1 cellular context compared by ENCODE assay signal in the genomic region with DNA sequence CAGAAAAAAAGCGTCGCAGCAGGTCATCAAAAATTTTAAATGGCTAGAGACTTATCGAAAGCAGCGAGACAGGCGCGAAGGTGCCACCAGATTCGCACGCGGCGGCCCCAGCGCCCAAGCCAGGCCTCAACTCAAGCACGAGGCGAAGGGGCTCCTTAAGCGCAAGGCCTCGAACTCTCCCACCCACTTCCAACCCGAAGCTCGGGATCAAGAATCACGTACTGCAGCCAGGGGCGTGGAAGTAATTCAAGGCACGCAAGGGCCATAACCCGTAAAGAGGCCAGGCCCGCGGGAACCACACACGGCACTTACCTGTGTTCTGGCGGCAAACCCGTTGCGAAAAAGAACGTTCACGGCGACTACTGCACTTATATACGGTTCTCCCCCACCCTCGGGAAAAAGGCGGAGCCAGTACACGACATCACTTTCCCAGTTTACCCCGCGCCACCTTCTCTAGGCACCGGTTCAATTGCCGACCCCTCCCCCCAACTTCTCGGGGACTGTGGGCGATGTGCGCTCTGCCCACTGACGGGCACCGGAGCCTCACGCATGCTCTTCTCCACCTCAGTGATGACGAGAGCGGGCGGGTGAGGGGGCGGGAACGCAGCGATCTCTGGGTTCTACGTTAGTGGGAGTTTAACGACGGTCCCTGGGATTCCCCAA.
TF ChIP-seq lines count a peak whose summit lies in the region.

A gene (minus strand): TSS at position 345 of the 663 bp plus-strand sequence. CDS start 1,006 bp downstream, outside the sequence.

TF ChIP-seq in A549, 52 proteins besides CTCF, POLR2A, EP300 and RAD21 (continued from another document):
- TF ChIP-seq, protein P1, sequence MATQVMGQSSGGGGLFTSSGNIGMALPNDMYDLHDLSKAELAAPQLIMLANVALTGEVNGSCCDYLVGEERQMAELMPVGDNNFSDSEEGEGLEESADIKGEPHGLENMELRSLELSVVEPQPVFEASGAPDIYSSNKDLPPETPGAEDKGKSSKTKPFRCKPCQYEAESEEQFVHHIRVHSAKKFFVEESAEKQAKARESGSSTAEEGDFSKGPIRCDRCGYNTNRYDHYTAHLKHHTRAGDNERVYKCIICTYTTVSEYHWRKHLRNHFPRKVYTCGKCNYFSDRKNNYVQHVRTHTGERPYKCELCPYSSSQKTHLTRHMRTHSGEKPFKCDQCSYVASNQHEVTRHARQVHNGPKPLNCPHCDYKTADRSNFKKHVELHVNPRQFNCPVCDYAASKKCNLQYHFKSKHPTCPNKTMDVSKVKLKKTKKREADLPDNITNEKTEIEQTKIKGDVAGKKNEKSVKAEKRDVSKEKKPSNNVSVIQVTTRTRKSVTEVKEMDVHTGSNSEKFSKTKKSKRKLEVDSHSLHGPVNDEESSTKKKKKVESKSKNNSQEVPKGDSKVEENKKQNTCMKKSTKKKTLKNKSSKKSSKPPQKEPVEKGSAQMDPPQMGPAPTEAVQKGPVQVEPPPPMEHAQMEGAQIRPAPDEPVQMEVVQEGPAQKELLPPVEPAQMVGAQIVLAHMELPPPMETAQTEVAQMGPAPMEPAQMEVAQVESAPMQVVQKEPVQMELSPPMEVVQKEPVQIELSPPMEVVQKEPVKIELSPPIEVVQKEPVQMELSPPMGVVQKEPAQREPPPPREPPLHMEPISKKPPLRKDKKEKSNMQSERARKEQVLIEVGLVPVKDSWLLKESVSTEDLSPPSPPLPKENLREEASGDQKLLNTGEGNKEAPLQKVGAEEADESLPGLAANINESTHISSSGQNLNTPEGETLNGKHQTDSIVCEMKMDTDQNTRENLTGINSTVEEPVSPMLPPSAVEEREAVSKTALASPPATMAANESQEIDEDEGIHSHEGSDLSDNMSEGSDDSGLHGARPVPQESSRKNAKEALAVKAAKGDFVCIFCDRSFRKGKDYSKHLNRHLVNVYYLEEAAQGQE (IDR thresholded peaks at IDR 0.05): peak; percentile 56; the same call in 1 of the 2 replicates
- TF ChIP-seq FOSB (CRISPR knock-in tag; IDR thresholded peaks at IDR 0.05) (peak; percentile 89), RNF2 (IDR thresholded peaks at IDR 0.05; ENCODE audit: borderline replicate concordance, low read depth) (no peak), SREBF2 (IDR thresholded peaks at IDR 0.05) (no peak), FOSL2 (IDR thresholded peaks at IDR 0.05) (no peak), FOSL2 (CRISPR knock-in tag; IDR thresholded peaks at IDR 0.05) (0 out of 2 replicates have a peak, but pooled peaks have one; percentile 2), BHLHE40 (IDR thresholded peaks at IDR 0.05; ENCODE audit: low read depth, low read length) (peak; percentile 14; the same call in 1 of the 2 replicates), HOXB5 (CRISPR knock-in tag; IDR thresholded peaks at IDR 0.05) (peak; percentile 65; the same call in 1 of the 2 replicates), CBX2 (IDR thresholded peaks at IDR 0.05; ENCODE audit: borderline replicate concordance, low read depth) (no peak), CBX8 (IDR thresholded peaks at IDR 0.05) (no peak; the same call in 1 of the 2 replicates), NFE2L2 (conservative IDR thresholded peaks at IDR 0.05; ENCODE audit: low read length) (no peak), GATA3 (IDR thresholded peaks at IDR 0.05; ENCODE audit: borderline replicate concordance) (peak; percentile 33; the same call in 1 of the 2 replicates), HOXA7 (CRISPR knock-in tag; IDR thresholded peaks at IDR 0.05) (peak; percentile 82), RCOR1 (IDR thresholded peaks at IDR 0.05; ENCODE audit: low read depth, low read length) (no peak), JUNB (IDR thresholded peaks at IDR 0.05) (no peak), FOXS1 (CRISPR knock-in tag; IDR thresholded peaks at IDR 0.05) (no peak), POLR2AphosphoS2 (conservative IDR thresholded peaks at IDR 0.05; ENCODE audit: low read length) (no peak; the same call in 1 of the 2 replicates), KDM5A (IDR thresholded peaks at IDR 0.05) (no peak), HEYL (CRISPR knock-in tag; IDR thresholded peaks at IDR 0.05) (no peak), TP53 (CRISPR knock-in tag; IDR thresholded peaks at IDR 0.05) (no peak), EHF (CRISPR knock-in tag; IDR thresholded peaks at IDR 0.05) (0 out of 2 replicates have a peak, but pooled peaks have one; percentile 3), ZFP36 (IDR thresholded peaks at IDR 0.05; ENCODE audit: borderline replicate concordance, partially characterized antibody) (no peak), ZNF302 (CRISPR knock-in tag; IDR thresholded peaks at IDR 0.05) (no peak), KDM1A (IDR thresholded peaks at IDR 0.05; ENCODE audit: low read depth) (no peak), ZC3H11A (IDR thresholded peaks at IDR 0.05) (no peak), MAZ (IDR thresholded peaks at IDR 0.05; ENCODE audit: borderline replicate concordance, low read depth, low read length) (peak; percentile 91; the same call in 1 of the 2 replicates)
- TF ChIP-seq, protein P2, sequence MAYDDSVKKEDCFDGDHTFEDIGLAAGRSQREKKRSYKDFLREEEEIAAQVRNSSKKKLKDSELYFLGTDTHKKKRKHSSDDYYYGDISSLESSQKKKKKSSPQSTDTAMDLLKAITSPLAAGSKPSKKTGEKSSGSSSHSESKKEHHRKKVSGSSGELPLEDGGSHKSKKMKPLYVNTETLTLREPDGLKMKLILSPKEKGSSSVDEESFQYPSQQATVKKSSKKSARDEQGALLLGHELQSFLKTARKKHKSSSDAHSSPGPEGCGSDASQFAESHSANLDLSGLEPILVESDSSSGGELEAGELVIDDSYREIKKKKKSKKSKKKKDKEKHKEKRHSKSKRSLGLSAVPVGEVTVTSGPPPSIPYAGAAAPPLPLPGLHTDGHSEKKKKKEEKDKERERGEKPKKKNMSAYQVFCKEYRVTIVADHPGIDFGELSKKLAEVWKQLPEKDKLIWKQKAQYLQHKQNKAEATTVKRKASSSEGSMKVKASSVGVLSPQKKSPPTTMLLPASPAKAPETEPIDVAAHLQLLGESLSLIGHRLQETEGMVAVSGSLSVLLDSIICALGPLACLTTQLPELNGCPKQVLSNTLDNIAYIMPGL (CRISPR knock-in tag; IDR thresholded peaks at IDR 0.05; ENCODE audit: borderline replicate concordance): 0 out of 2 replicates have a peak, but pooled peaks have one; percentile 3
- TF ChIP-seq, protein P3, sequence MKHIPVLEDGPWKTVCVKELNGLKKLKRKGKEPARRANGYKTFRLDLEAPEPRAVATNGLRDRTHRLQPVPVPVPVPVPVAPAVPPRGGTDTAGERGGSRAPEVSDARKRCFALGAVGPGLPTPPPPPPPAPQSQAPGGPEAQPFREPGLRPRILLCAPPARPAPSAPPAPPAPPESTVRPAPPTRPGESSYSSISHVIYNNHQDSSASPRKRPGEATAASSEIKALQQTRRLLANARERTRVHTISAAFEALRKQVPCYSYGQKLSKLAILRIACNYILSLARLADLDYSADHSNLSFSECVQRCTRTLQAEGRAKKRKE (CRISPR knock-in tag; IDR thresholded peaks at IDR 0.05; ENCODE audit: low read depth): 0 out of 2 replicates have a peak, but pooled peaks have one; percentile 39
- TF ChIP-seq, protein P4, sequence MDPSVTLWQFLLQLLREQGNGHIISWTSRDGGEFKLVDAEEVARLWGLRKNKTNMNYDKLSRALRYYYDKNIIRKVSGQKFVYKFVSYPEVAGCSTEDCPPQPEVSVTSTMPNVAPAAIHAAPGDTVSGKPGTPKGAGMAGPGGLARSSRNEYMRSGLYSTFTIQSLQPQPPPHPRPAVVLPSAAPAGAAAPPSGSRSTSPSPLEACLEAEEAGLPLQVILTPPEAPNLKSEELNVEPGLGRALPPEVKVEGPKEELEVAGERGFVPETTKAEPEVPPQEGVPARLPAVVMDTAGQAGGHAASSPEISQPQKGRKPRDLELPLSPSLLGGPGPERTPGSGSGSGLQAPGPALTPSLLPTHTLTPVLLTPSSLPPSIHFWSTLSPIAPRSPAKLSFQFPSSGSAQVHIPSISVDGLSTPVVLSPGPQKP (IDR thresholded peaks at IDR 0.05; ENCODE audit: low read depth, low read length): no peak
- TF ChIP-seq, protein P5, sequence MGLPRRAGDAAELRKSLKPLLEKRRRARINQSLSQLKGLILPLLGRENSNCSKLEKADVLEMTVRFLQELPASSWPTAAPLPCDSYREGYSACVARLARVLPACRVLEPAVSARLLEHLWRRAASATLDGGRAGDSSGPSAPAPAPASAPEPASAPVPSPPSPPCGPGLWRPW (IDR thresholded peaks at IDR 0.05): no peak
- TF ChIP-seq, protein P6, sequence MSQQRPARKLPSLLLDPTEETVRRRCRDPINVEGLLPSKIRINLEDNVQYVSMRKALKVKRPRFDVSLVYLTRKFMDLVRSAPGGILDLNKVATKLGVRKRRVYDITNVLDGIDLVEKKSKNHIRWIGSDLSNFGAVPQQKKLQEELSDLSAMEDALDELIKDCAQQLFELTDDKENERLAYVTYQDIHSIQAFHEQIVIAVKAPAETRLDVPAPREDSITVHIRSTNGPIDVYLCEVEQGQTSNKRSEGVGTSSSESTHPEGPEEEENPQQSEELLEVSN (IDR thresholded peaks at IDR 0.05; ENCODE audit: borderline replicate concordance, low read depth): no peak
